In genomic region chr2:80259292-80259691, GRCh38 we compare ENCODE assay signal across 21 cellular contexts. TPM values are rescaled to one million over a fixed set of nuclear protein-coding genes. Genes with fewer than 3 reads are reported as not detected.
DNase-seq lines count a peak whose midpoint lies in the region; ATAC-seq, FAIRE-seq and TF ChIP-seq lines count a peak whose summit lies in the region.
"Had no signal": no experiment of that assay in that cellular context is flagged by ENCODE, and none has a peak within 500 bp of the region (broad histone marks: within the 10 kb centered on the region; RNA-seq: fewer than 3 reads in every experiment).

No MANE protein-coding gene starts in this region.

- no peaks in the 10 kb centered on the region for H3K27me3 ChIP-seq in right cardiac atrium (ENCODE audit: control insufficient read depth, insufficient read depth)
- H3K27me3 ChIP-seq in bronchial epithelial cell (ENCODE audit: control insufficient read depth, insufficient read depth, low read length): no peaks in the 10 kb centered on the region

- ATAC-seq in Right ventricle myocardium superior (ENCODE audit: poor library complexity): peak; percentile 60
- ATAC-seq in right cardiac atrium: no peak
- ATAC-seq: GM12878 had no signal

- no peak overlapping the region for H3K27ac ChIP-seq in right cardiac atrium (ENCODE audit: low read length)

- intact Hi-C loops in Right ventricle myocardium superior (cut with DNase I) (no loop called here), right cardiac atrium (cut with DNase I) (no loop called here)

- no peaks in the 10 kb centered on the region for H3K4me1 ChIP-seq in right cardiac atrium (ENCODE audit: control insufficient read depth, insufficient read depth, low read length)
- H3K4me1 ChIP-seq: HAP-1 had no signal

- no peaks in the 10 kb centered on the region for H3K36me3 ChIP-seq in bronchial epithelial cell (ENCODE audit: control insufficient read depth, insufficient read depth, low read length)
- H3K36me3 ChIP-seq: HAP-1 had no signal

- H3K9me3 ChIP-seq in right cardiac atrium (ENCODE audit: control insufficient read depth, low read length): no peaks in the 10 kb centered on the region
- H3K9me3 ChIP-seq: HAP-1 had no signal

- H3K4me3 ChIP-seq in right cardiac atrium (ENCODE audit: low read length) (no peak overlapping the region), bronchial epithelial cell (ENCODE audit: low read depth, low read length) (no peak overlapping the region)
- H3K4me3 ChIP-seq: GM12878, HAP-1 had no signal

- DNase-seq in Right ventricle myocardium superior: no peak
- DNase-seq in right cardiac atrium: no peak
- DNase-seq in SK-N-DZ (ENCODE audit: low spot score): peak; percentile 7
- DNase-seq in bronchial epithelial cell (ENCODE audit: low read depth): no peak
- no peak for DNase-seq in MV-4-11 (lab: John Stamatoyannopoulos, UW)
- no peak for DNase-seq in NCI-H2196 treated with DMSO at 0.1 percent for 48 hours (lab: John Stamatoyannopoulos, UW; ENCODE audit: unreplicated experiment)
- DNase-seq: C1 segment of cervical spinal cord; Calu3; CD4-positive, alpha-beta memory T cell; COR-L47; DMS53; EL; GDM1; GOT3; HFFc6 had no signal

- TF ChIP-seq CTCF in bronchial epithelial cell (IDR thresholded peaks at IDR 0.05; ENCODE audit: insufficient read depth, low read length, severe bottlenecking): no peak

- WGBS in right cardiac atrium: 60% methylated on average over 3 of the region's 3 CpGs

- peak; percentile 50 for FAIRE-seq in bronchial epithelial cell (lab: Jason Lieb, UNC)
- FAIRE-seq: GM12878, H54 had no signal

RNA-seq across cellular contexts. Expression of gene LRRTM1, which starts 45.3 kb away (rescaled TPM):
- 0.30 TPM for total RNA-seq in Right ventricle myocardium superior
- total RNA-seq in right cardiac atrium: under 1 TPM; 0.68 to 0.97 (median 0.84) TPM
- polyA plus RNA-seq in right cardiac atrium: 0.72 TPM
- 4.8 and 5.8 TPM in 2 replicates for polyA plus RNA-seq in SK-N-DZ (2014; cell fraction: cytosol; rRNA removed)
- polyA plus RNA-seq in SK-N-DZ (2014; cell fraction: nucleus; rRNA removed): 10.2 and 10.7 TPM in 2 replicates
- total RNA-seq in bronchial epithelial cell: not detected in 2 replicates
- total RNA-seq: A172; A673; Calu3; CD4-positive, alpha-beta memory T cell; GM12878; HFFc6 had no signal
- polyA plus RNA-seq: BJ; CD4-positive, alpha-beta memory T cell; GM12878 had no signal
